Comparison of ENCODE assay signal across 2 cellular contexts in the genomic region with DNA sequence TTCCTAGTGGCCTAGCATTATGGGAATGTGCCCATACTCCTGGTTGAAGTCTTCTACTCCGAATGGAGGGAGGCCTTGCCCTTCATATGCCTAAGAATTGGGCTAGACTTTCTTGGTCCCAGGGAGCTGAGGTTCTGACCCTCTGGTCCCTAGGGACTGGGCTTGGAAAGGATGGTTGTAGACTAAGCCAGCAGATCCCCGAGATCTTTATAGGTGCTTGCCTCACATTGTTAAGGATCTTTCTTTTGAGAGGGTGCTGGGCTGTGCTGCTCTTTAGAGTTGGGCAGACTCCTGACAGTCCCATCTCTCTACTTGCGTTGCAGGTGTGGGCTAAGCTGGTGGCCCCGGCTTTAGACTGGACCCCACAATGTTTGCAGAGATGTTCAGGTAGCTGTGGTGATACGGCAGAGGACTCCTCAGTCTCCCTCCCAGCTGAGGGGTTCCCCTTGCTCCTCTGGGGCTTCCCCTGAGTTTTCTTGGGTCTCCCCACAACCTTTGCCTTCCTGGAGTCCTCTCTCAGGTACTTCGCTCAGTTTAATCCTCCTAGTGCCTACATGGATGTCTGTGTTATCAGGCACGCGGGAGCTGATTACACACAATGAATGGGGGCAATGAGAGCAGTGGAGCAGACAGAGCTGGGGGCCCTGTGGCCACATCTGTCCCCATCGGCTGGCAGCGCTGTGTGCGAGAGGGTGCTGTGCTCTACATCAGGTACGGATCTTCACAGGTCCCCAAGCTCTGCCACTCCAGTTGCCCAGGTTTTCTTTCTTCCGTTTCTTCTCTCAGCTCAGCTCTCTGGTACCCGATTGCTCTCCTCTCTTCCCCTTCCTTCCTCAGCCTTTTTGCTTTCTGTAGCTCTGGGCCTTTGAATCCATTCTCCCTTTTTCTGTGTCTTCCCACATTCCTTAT.
TF ChIP-seq lines count a peak whose summit lies in the region.

No MANE protein-coding gene starts in this region.

TF ChIP-seq in SK-N-SH, 30 proteins besides CTCF, POLR2A, EP300 and RAD21 (continued from another document):
- TF ChIP-seq ELF1 (IDR thresholded peaks at IDR 0.05), result no peak

TF ChIP-seq in SK-N-SH treated with all-trans-retinoic acid at 6 μM for 48 hours, 23 proteins besides CTCF, POLR2A, EP300 and RAD21 (continued from another document):
- TF ChIP-seq CSDC2 (CRISPR knock-in tag; IDR thresholded peaks at IDR 0.05) (no peak), TOX (CRISPR knock-in tag; IDR thresholded peaks at IDR 0.05; ENCODE audit: borderline replicate concordance) (no peak)
